In the genomic region with DNA sequence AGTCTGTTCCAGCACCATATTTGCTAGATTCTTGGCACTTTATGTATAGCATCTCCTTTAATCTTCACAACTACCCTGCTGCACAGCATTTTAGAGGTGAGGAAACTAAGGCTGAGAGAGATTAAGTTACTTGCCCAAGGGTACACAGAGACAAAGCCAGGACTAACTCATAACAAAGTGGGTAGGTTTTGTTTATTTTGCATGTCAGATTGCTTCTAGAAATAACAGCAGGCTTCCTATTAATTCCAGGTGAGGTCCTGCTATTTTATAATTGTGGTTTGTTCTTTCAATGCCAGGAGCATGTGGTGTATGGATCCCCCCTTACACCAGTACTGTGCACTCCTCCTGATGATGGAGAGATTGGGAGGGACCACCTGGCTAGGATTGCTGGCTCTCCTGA, we compare ENCODE assay signal across 1 cellular context.
TF ChIP-seq lines count a peak whose summit lies in the region.

No MANE protein-coding gene starts in this region.

TF ChIP-seq in GM12878, 131 proteins besides CTCF, POLR2A, EP300 and RAD21:
- TF ChIP-seq GATAD2B (conservative IDR thresholded peaks at IDR 0.05; ENCODE audit: low read depth) (no peak), NFYA (IDR thresholded peaks at IDR 0.05; ENCODE audit: borderline replicate concordance, low read depth, low read length) (no peak), FOXK2 (IDR thresholded peaks at IDR 0.05) (no peak), BMI1 (IDR thresholded peaks at IDR 0.05; ENCODE audit: borderline replicate concordance) (no peak), WRNIP1 (IDR thresholded peaks at IDR 0.05; ENCODE audit: borderline replicate concordance, low read depth, low read length) (no peak), JUND (IDR thresholded peaks at IDR 0.05; ENCODE audit: low read depth, low read length) (no peak), KDM1A (IDR thresholded peaks at IDR 0.05; ENCODE audit: borderline replicate concordance) (no peak), HDGF (IDR thresholded peaks at IDR 0.05) (no peak), YY1 (IDR thresholded peaks at IDR 0.05; ENCODE audit: low read depth, low read length) (no peak), YBX1 (IDR thresholded peaks at IDR 0.05) (no peak), STAT1 (conservative IDR thresholded peaks at IDR 0.05) (no peak), SP1 (IDR thresholded peaks at IDR 0.05; ENCODE audit: low read depth, low read length) (no peak), ZNF274 (IDR thresholded peaks at IDR 0.05; ENCODE audit: insufficient read depth, insufficient read length) (no peak), ZNF207 (IDR thresholded peaks at IDR 0.05; ENCODE audit: borderline replicate concordance) (no peak), EED (IDR thresholded peaks at IDR 0.05; ENCODE audit: low read depth) (no peak), TARDBP (IDR thresholded peaks at IDR 0.05; ENCODE audit: borderline replicate concordance) (no peak), MYB (IDR thresholded peaks at IDR 0.05; ENCODE audit: borderline replicate concordance, low read depth, low read length) (no peak), GABPA (IDR thresholded peaks at IDR 0.05; ENCODE audit: low read depth) (no peak), SMAD1 (IDR thresholded peaks at IDR 0.05; ENCODE audit: low read depth, partially characterized antibody) (no peak)
- TF ChIP-seq, protein P1, sequence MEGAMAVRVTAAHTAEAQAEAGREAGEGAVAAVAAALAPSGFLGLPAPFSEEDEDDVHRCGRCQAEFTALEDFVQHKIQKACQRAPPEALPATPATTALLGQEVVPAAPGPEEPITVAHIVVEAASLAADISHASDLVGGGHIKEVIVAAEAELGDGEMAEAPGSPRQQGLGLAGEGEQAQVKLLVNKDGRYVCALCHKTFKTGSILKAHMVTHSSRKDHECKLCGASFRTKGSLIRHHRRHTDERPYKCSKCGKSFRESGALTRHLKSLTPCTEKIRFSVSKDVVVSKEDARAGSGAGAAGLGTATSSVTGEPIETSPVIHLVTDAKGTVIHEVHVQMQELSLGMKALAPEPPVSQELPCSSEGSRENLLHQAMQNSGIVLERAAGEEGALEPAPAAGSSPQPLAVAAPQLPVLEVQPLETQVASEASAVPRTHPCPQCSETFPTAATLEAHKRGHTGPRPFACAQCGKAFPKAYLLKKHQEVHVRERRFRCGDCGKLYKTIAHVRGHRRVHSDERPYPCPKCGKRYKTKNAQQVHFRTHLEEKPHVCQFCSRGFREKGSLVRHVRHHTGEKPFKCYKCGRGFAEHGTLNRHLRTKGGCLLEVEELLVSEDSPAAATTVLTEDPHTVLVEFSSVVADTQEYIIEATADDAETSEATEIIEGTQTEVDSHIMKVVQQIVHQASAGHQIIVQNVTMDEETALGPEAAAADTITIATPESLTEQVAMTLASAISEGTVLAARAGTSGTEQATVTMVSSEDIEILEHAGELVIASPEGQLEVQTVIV (IDR thresholded peaks at IDR 0.05; ENCODE audit: borderline replicate concordance, partially characterized antibody), result no peak
